16 cellular contexts compared by ENCODE assay signal in the genomic region with DNA sequence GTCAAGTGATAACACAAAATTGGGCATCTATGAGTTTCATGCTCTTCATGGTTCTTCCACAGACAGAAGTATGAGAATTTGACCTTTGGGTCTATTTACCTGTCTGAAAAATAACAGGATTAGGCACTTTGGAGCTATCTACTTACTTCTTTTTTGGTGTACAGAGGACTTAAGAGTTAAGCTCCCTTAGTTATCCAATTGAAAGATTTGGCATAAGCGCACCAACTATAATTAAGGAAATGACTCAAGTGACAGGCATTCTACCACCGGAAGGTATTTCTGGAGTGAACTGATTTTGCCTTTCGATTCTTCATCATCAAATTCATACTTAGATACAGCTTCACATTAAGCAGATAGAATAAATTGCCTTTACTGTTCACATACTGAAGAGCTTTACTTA. TPM values are rescaled to one million over a fixed set of nuclear protein-coding genes. Genes with fewer than 3 reads are reported as not detected.
DNase-seq lines count a peak whose midpoint lies in the region; ATAC-seq and TF ChIP-seq lines count a peak whose summit lies in the region.
"Had no signal": no experiment of that assay in that cellular context is flagged by ENCODE, and none has a peak within 500 bp of the region (broad histone marks: within the 10 kb centered on the region; RNA-seq: fewer than 3 reads in every experiment).

No MANE protein-coding gene starts in this region.

- H3K27me3 ChIP-seq in breast epithelium = no peaks in the 10 kb centered on the region
- H3K27me3 ChIP-seq in upper lobe of right lung = no peaks in the 10 kb centered on the region

- H3K4me1 ChIP-seq in breast epithelium = no peaks in the 10 kb centered on the region
- H3K4me1 ChIP-seq in upper lobe of right lung = peaks cover 23% of the 10 kb centered on the region

- peak; percentile 29 for ATAC-seq in upper lobe of right lung
- ATAC-seq: K562 had no signal

- DNase-seq in MCF 10A (ENCODE audit: unreplicated experiment) (peak; percentile 53), breast epithelium (ENCODE audit: low spot score in 2 of 2) (no peak), amniotic epithelial cell (ENCODE audit: low read depth) (peak; percentile 50), glomerular visceral epithelial cell (ENCODE audit: extremely low spot score) (peak; percentile 49), upper lobe of right lung (no peak), head of caudate nucleus (no peak), GM20000 (ENCODE audit: low spot score) (no peak)
- DNase-seq in activated T-helper 2 cell treated with anti-CD3 and anti-CD28 coated beads, Interferon-gamma antibody, Interleukin-2, Interleukin-4, amounts not matched to agents 10 μg/mL and 5 μg/mL and 100 μg/mL, durations not matched to agents 14 hours and 24 hours and 36 hours (ENCODE audit: low spot score) = no peak
- DNase-seq: activated CD4-positive, alpha-beta memory T cell treated with anti-CD3 and anti-CD28 coated beads, Interleukin-2, amount 10 ng/mL, durations not matched to agents 7 days and 5 days; activated naive CD4-positive, alpha-beta T cell treated with anti-CD3 and anti-CD28 coated beads for 36 hours; hippocampal formation; NCI-H187 had no signal

- H3K4me1 Mint-ChIP-seq in MCF 10A (ENCODE audit: insufficient read depth, unreplicated experiment) = peaks cover 27% of the 10 kb centered on the region
- H3K4me1 Mint-ChIP-seq in activated T-helper 2 cell treated with anti-CD3 and anti-CD28 coated beads, Interferon-gamma antibody, Interleukin-2, Interleukin-4, amounts not matched to agents 10 μg/mL and 5 μg/mL and 100 μg/mL, durations not matched to agents 14 hours and 24 hours and 36 hours (ENCODE audit: low read depth) = no peaks in the 10 kb centered on the region
- H3K4me1 Mint-ChIP-seq: activated CD4-positive, alpha-beta memory T cell treated with anti-CD3 and anti-CD28 coated beads, Interleukin-2, amount 10 ng/mL, durations not matched to agents 7 days and 5 days had no signal

- no peak overlapping the region for H3K4me3 Mint-ChIP-seq in MCF 10A (ENCODE audit: unreplicated experiment)
- H3K4me3 Mint-ChIP-seq in activated T-helper 2 cell treated with anti-CD3 and anti-CD28 coated beads, Interferon-gamma antibody, Interleukin-2, Interleukin-4, amounts not matched to agents 10 μg/mL and 5 μg/mL and 100 μg/mL, durations not matched to agents 14 hours and 24 hours and 36 hours (ENCODE audit: low read depth) = no peak overlapping the region
- H3K4me3 Mint-ChIP-seq: activated CD4-positive, alpha-beta memory T cell treated with anti-CD3 and anti-CD28 coated beads, Interleukin-2, amount 10 ng/mL, durations not matched to agents 7 days and 5 days; activated naive CD4-positive, alpha-beta T cell treated with anti-CD3 and anti-CD28 coated beads for 36 hours; dendritic cell treated with granulocyte-macrophage colony-stimulating factor and Interleukin-4, amounts not matched to agents 40 ng/mL and 50 ng/mL, for 4 days; T-helper 1 cell treated with Interleukin-12 subunit alpha and Interleukin-12 subunit beta and Interleukin-4 antibody, amounts not matched to agents 30 μg/mL and 1 μg/mL, for 36 hours had no signal

- no peaks in the 10 kb centered on the region for H3K27me3 Mint-ChIP-seq in MCF 10A (ENCODE audit: insufficient read depth, unreplicated experiment)
- peaks cover 21% of the 10 kb centered on the region for H3K27me3 Mint-ChIP-seq in activated T-helper 2 cell treated with anti-CD3 and anti-CD28 coated beads, Interferon-gamma antibody, Interleukin-2, Interleukin-4, amounts not matched to agents 10 μg/mL and 5 μg/mL and 100 μg/mL, durations not matched to agents 14 hours and 24 hours and 36 hours (ENCODE audit: low read depth)

- no peaks in the 10 kb centered on the region for H3K36me3 ChIP-seq in breast epithelium
- H3K36me3 ChIP-seq in upper lobe of right lung = no peaks in the 10 kb centered on the region

- H3K9me3 Mint-ChIP-seq in MCF 10A (ENCODE audit: unreplicated experiment) = no peaks in the 10 kb centered on the region
- H3K9me3 Mint-ChIP-seq in activated T-helper 2 cell treated with anti-CD3 and anti-CD28 coated beads, Interferon-gamma antibody, Interleukin-2, Interleukin-4, amounts not matched to agents 10 μg/mL and 5 μg/mL and 100 μg/mL, durations not matched to agents 14 hours and 24 hours and 36 hours = no peaks in the 10 kb centered on the region
- H3K9me3 Mint-ChIP-seq: activated CD4-positive, alpha-beta memory T cell treated with anti-CD3 and anti-CD28 coated beads, Interleukin-2, amount 10 ng/mL, durations not matched to agents 7 days and 5 days; activated naive CD4-positive, alpha-beta T cell treated with anti-CD3 and anti-CD28 coated beads for 36 hours; dendritic cell treated with granulocyte-macrophage colony-stimulating factor and Interleukin-4, amounts not matched to agents 40 ng/mL and 50 ng/mL, for 4 days; T-helper 1 cell treated with Interleukin-12 subunit alpha and Interleukin-12 subunit beta and Interleukin-4 antibody, amounts not matched to agents 30 μg/mL and 1 μg/mL, for 36 hours had no signal

- no TSS peak for BruUV-seq in MCF 10A (replicated peaks; lab: Mats Ljungman, UMichigan)

- H3K36me3 Mint-ChIP-seq in MCF 10A (ENCODE audit: insufficient read depth, unreplicated experiment) = no peaks in the 10 kb centered on the region
- H3K36me3 Mint-ChIP-seq in activated T-helper 2 cell treated with anti-CD3 and anti-CD28 coated beads, Interferon-gamma antibody, Interleukin-2, Interleukin-4, amounts not matched to agents 10 μg/mL and 5 μg/mL and 100 μg/mL, durations not matched to agents 14 hours and 24 hours and 36 hours (ENCODE audit: low read depth) = no peaks in the 10 kb centered on the region

- intact Hi-C loops in MCF 10A (cut with micrococcal nuclease) (no loop called here), breast epithelium (cut with DNase I; ENCODE audit: low total_unique reads) (no loop called here), upper lobe of right lung (cut with DNase I) (no loop called here), head of caudate nucleus (cut with DNase I) (no loop called here)
- intact Hi-C loops in activated T-helper 2 cell treated with anti-CD3 and anti-CD28 coated beads, Interferon-gamma antibody, Interleukin-2, Interleukin-4, amounts not matched to agents 10 μg/mL and 5 μg/mL and 100 μg/mL, durations not matched to agents 14 hours and 24 hours and 36 hours (cut with micrococcal nuclease) = no loop called here

- no peak for TF ChIP-seq CTCF in MCF 10A (IDR thresholded peaks at IDR 0.05; ENCODE audit: unreplicated experiment)
- no peak for TF ChIP-seq CTCF in breast epithelium (IDR thresholded peaks at IDR 0.05)
- no peak for TF ChIP-seq CTCF in upper lobe of right lung (IDR thresholded peaks at IDR 0.05)
- no peak for TF ChIP-seq CTCF in GM20000 (IDR thresholded peaks at IDR 0.05; ENCODE audit: extremely low read depth, missing control alignments)

- H3K9me3 ChIP-seq in breast epithelium (no peaks in the 10 kb centered on the region), upper lobe of right lung (no peaks in the 10 kb centered on the region)

- no peak for TF ChIP-seq POLR2A in breast epithelium (IDR thresholded peaks at IDR 0.05)

- H3K4me3 ChIP-seq in breast epithelium = no peak overlapping the region
- H3K4me3 ChIP-seq in upper lobe of right lung = no peak overlapping the region
- H3K4me3 ChIP-seq: K562 had no signal

- CTCF ChIA-PET in MCF 10A (lab: Yijun Ruan, JAX) = interaction anchor here (0.8 to 1.1 kb wide), 2 partner anchors 24 to 94 kb away, joined by 3 read pairs; no protein-coding TSS in a partner anchor

- H3K27ac Mint-ChIP-seq in MCF 10A (ENCODE audit: low read depth, unreplicated experiment) = peak overlapping the region; percentile 37
- H3K27ac Mint-ChIP-seq in activated T-helper 2 cell treated with anti-CD3 and anti-CD28 coated beads, Interferon-gamma antibody, Interleukin-2, Interleukin-4, amounts not matched to agents 10 μg/mL and 5 μg/mL and 100 μg/mL, durations not matched to agents 14 hours and 24 hours and 36 hours = no peak overlapping the region
- H3K27ac Mint-ChIP-seq: activated CD4-positive, alpha-beta memory T cell treated with anti-CD3 and anti-CD28 coated beads, Interleukin-2, amount 10 ng/mL, durations not matched to agents 7 days and 5 days; activated naive CD4-positive, alpha-beta T cell treated with anti-CD3 and anti-CD28 coated beads for 36 hours; dendritic cell treated with granulocyte-macrophage colony-stimulating factor and Interleukin-4, amounts not matched to agents 40 ng/mL and 50 ng/mL, for 4 days; T-helper 1 cell treated with Interleukin-12 subunit alpha and Interleukin-12 subunit beta and Interleukin-4 antibody, amounts not matched to agents 30 μg/mL and 1 μg/mL, for 36 hours had no signal

- POLR2A ChIA-PET in MCF 10A (lab: Yijun Ruan, JAX) = interaction anchor here (0.9 to 3.8 kb wide), 6 partner anchors 9 to 243 kb away, joined by 3 to 23 read pairs (median 6); a partner anchor contains a TSS

- no peak overlapping the region for H3K27ac ChIP-seq in breast epithelium
- H3K27ac ChIP-seq in upper lobe of right lung = no peak overlapping the region
- H3K27ac ChIP-seq: 22Rv1 had no signal

RNA-seq across cellular contexts. Expression of a gene that starts 43.9 kb away (rescaled TPM):
- total RNA-seq in MCF 10A (2022) (11.2 and 12.8 TPM in 2 replicates), breast epithelium (10 to 100 TPM; 13.8 to 19.7 (median 16.0) TPM), upper lobe of right lung (24.4 TPM)
- 4.4 and 4.8 TPM in 2 replicates for total RNA-seq in activated T-helper 2 cell treated with anti-CD3 and anti-CD28 coated beads, Interferon-gamma antibody, Interleukin-2, Interleukin-4, amounts not matched to agents 10 μg/mL and 5 μg/mL and 100 μg/mL, durations not matched to agents 14 hours and 24 hours and 36 hours

Comparison
In these comparisons a context has a peak if more than half of its experiments do, and no peak if none do; other contexts are left out.
1. DNase-seq: peak in MCF 10A (single experiment), amniotic epithelial cell (single experiment) and glomerular visceral epithelial cell (single experiment); none in breast epithelium (0 of 2), upper lobe of right lung (single experiment), head of caudate nucleus (0 of 42), GM20000 (single experiment) and activated T-helper 2 cell treated with anti-CD3 and anti-CD28 coated beads, Interferon-gamma antibody, Interleukin-2, Interleukin-4, amounts not matched to agents 10 μg/mL and 5 μg/mL and 100 μg/mL, durations not matched to agents 14 hours and 24 hours and 36 hours (single experiment).